Comparison of ENCODE assay signal across 24 cellular contexts in the genomic region with DNA sequence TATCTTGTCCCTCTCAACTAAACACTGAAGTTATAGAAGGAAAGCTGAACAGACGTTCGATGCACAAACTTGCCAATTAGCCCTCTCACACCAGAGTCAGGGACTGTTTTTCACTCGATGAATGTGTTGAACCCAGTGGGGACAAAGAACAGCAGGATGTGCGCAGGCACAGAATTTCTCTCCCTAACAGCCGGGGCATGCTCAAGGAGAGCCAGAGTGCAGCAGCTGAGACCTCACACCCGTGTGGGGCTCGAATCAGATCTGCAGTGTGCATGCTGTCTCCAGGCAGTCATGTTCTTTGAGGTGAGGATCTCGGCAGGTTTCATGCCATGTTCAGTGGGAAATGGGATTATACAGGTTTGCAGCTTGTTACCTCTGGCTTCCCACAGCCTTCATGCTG.
DNase-seq lines count a peak whose midpoint lies in the region; ATAC-seq and TF ChIP-seq lines count a peak whose summit lies in the region.
"Had no signal": no experiment of that assay in that cellular context is flagged by ENCODE, and none has a peak within 500 bp of the region (broad histone marks: within the 10 kb centered on the region; RNA-seq: fewer than 3 reads in every experiment).

No MANE protein-coding gene starts in this region.

- DNase-seq in NCI-H1694 (lab: John Stamatoyannopoulos, UW) (peak; percentile 65), glutamatergic neuron (peak; percentile 51), HK-2 (ENCODE audit: unreplicated experiment) (no peak), H4 (ENCODE audit: low spot score) (no peak), medulla oblongata (ENCODE audit: extremely low spot score) (no peak)
- DNase-seq: 8988T; ACHN; BE2C; C1 segment of cervical spinal cord; CD4-positive, alpha-beta memory T cell; CD4-positive, CD25-positive, alpha-beta regulatory T cell; CD8-positive, alpha-beta memory T cell; COR-L47; DMS 273 treated with DMSO at 0.1 percent for 48 hours; DMS153; DMS53; DMS79; DND-41; EL; GDM1 had no signal

- H3K27ac Mint-ChIP-seq in brain (peak overlapping the region in 4 of 5 experiments; percentile 71 to 84 (median 80)), glutamatergic neuron (ENCODE audit: unreplicated experiment) (peak overlapping the region; percentile 13)
- H3K27ac Mint-ChIP-seq: CD14-positive monocyte; CD4-positive, alpha-beta memory T cell; CD4-positive, CD25-positive, alpha-beta regulatory T cell had no signal

- no peak for ATAC-seq in GM18511 (IDR thresholded peaks at IDR 0.05; ENCODE audit: unreplicated experiment)
- ATAC-seq: GM12878 had no signal

- TF ChIP-seq CTCF in brain (conservative IDR thresholded peaks at IDR 0.05): no peak
- TF ChIP-seq CTCF in glutamatergic neuron (IDR thresholded peaks at IDR 0.05; ENCODE audit: partially characterized antibody, unreplicated experiment): no peak

- H3K36me3 Mint-ChIP-seq in brain: no peaks in the 10 kb centered on the region
- H3K36me3 Mint-ChIP-seq in glutamatergic neuron (ENCODE audit: unreplicated experiment): no peaks in the 10 kb centered on the region
- H3K36me3 Mint-ChIP-seq: CD14-positive monocyte; CD4-positive, alpha-beta memory T cell; CD4-positive, CD25-positive, alpha-beta regulatory T cell; CD8-positive, alpha-beta memory T cell had no signal

- no peaks in the 10 kb centered on the region for H3K27me3 Mint-ChIP-seq in brain
- peaks cover 8% of the 10 kb centered on the region for H3K27me3 Mint-ChIP-seq in glutamatergic neuron (ENCODE audit: unreplicated experiment)

- H3K9me3 Mint-ChIP-seq in brain: peaks cover 3 to 13% (median 6%) of the 10 kb centered on the region in 5 experiments
- peaks cover 8% of the 10 kb centered on the region for H3K9me3 Mint-ChIP-seq in glutamatergic neuron (ENCODE audit: unreplicated experiment)
- H3K9me3 Mint-ChIP-seq: CD8-positive, alpha-beta memory T cell had no signal

- H3K4me3 Mint-ChIP-seq in brain (no peak overlapping the region), glutamatergic neuron (ENCODE audit: unreplicated experiment) (no peak overlapping the region)
- H3K4me3 Mint-ChIP-seq: CD14-positive monocyte; CD4-positive, alpha-beta memory T cell; CD4-positive, CD25-positive, alpha-beta regulatory T cell; CD8-positive, alpha-beta memory T cell had no signal

- H3K4me1 Mint-ChIP-seq in brain (peaks cover 47% of the 10 kb centered on the region), glutamatergic neuron (ENCODE audit: low read depth, unreplicated experiment) (peaks cover 11% of the 10 kb centered on the region)
- H3K4me1 Mint-ChIP-seq: CD14-positive monocyte; CD4-positive, alpha-beta memory T cell; CD4-positive, CD25-positive, alpha-beta regulatory T cell; CD8-positive, alpha-beta memory T cell had no signal

Comparison
In these comparisons a context has a peak if more than half of its experiments do, and no peak if none do; other contexts are left out.
1. DNase-seq: peak in NCI-H1694 (single experiment) and glutamatergic neuron (single experiment); none in HK-2 (single experiment), H4 (single experiment) and medulla oblongata (single experiment).